Comparison of ENCODE assay signal across 7 cellular contexts in genomic region chr1:88973520-88974137, GRCh38. TPM values are rescaled to one million over a fixed set of nuclear protein-coding genes. Genes with fewer than 3 reads are reported as not detected.
DNase-seq lines count a peak whose midpoint lies in the region; ATAC-seq, FAIRE-seq and TF ChIP-seq lines count a peak whose summit lies in the region.

No MANE protein-coding gene starts in this region.

- TF ChIP-seq POLR2A in H54 (IDR thresholded peaks at IDR 0.05; ENCODE audit: low read depth, low read length) (no peak), spleen (IDR thresholded peaks at IDR 0.05) (no peak)

- no peak overlapping the region for H3K4me3 ChIP-seq in DND-41 (ENCODE audit: low read depth in 1 of 2, low read length in 2 of 2)
- no peak overlapping the region for H3K4me3 ChIP-seq in spleen

- H4K20me1 ChIP-seq in DND-41 (ENCODE audit: insufficient read depth, low read length), result peaks cover 6% of the 10 kb centered on the region

- peak; percentile 71 for FAIRE-seq in H54 (lab: Jason Lieb, UNC)

- no peaks in the 10 kb centered on the region for H3K27me3 ChIP-seq in DND-41 (ENCODE audit: insufficient read depth, low read length, poor library complexity)
- no peaks in the 10 kb centered on the region for H3K27me3 ChIP-seq in spleen (replicated peaks in 1 of 7)

- WGBS in spleen, 5 donors, result 32 to 42% (median 37%) methylated on average over 2 of the region's 2 CpGs

- DNase-seq in DND-41 (no peak), H54 (ENCODE audit: insufficient read length, low spot score) (no peak), SK-N-DZ (ENCODE audit: low spot score) (peak; percentile 26), fibroblast of the conjunctiva (ENCODE audit: low read depth) (peak; percentile 17), spleen (no peak)

- H3K4me1 ChIP-seq in DND-41 (ENCODE audit: insufficient read depth, low read length), result no peaks in the 10 kb centered on the region
- H3K4me1 ChIP-seq in spleen, result peaks cover 0 to 39% (median 13%) of the 10 kb centered on the region in 6 donors

- TF ChIP-seq CTCF in DND-41 (IDR thresholded peaks at IDR 0.05; ENCODE audit: borderline replicate concordance, extremely low read depth, low read length, poor library complexity, severe bottlenecking) (peak; percentile 71), spleen (IDR thresholded peaks at IDR 0.05 in 8 of 11, conservative IDR thresholded peaks at IDR 0.05 in 3 of 11) (peak in 10 of 11 experiments; percentile 23 to 72 (median 59))

- no peak overlapping the region for H3K9ac ChIP-seq in DND-41 (ENCODE audit: low read depth, low read length)

- intact Hi-C loops in spleen (cut with DNase I; ENCODE audit: low total_unique reads), result loop anchor here (10.0 kb wide), 1 partner anchor 481 kb away; no protein-coding TSS in a partner anchor

- peak; percentile 44; the same call in 2 of the 3 replicates for ATAC-seq in DND-41 (ENCODE audit: insufficient read depth, low read depth)
- no peak for ATAC-seq in GM21529 (IDR thresholded peaks at IDR 0.05; ENCODE audit: unreplicated experiment)
- ATAC-seq in GM21515 (IDR thresholded peaks at IDR 0.05; ENCODE audit: unreplicated experiment), result no peak

- H3K79me2 ChIP-seq in DND-41 (ENCODE audit: insufficient read depth, low read length), result peaks cover 70% of the 10 kb centered on the region

- H3K9me3 ChIP-seq in DND-41 (ENCODE audit: insufficient read depth, low read length, severe bottlenecking) (no peaks in the 10 kb centered on the region), spleen (peaks cover 0 to 5% (median 0%) of the 10 kb centered on the region in 8 donors)

- H2AFZ ChIP-seq in DND-41 (ENCODE audit: low read depth, low read length), result no peak overlapping the region

- H3K27ac ChIP-seq in DND-41 (ENCODE audit: low read length) (no peak overlapping the region), spleen (no peak overlapping the region)

- H3K36me3 ChIP-seq in DND-41 (ENCODE audit: insufficient read depth, low read length) (peaks cover 22% of the 10 kb centered on the region), spleen (peaks cover 0 to 38% (median 5%) of the 10 kb centered on the region in 6 donors)

- H3K4me2 ChIP-seq in DND-41 (ENCODE audit: insufficient read depth, low read length), result no peak overlapping the region

RNA-seq across cellular contexts. Expression of gene KYAT3, which starts 18.8 kb away (rescaled TPM):
- polyA plus RNA-seq in SK-N-DZ (2014; cell fraction: cytosol; rRNA removed), result 22.7 and 24.3 TPM in 2 replicates
- 21.3 and 23.1 TPM in 2 replicates for polyA plus RNA-seq in SK-N-DZ (2014; cell fraction: nucleus; rRNA removed)
- total RNA-seq in spleen, result 10 to 100 TPM; 25.3 to 30.7 (median 27.0) TPM
- 10 to 100 TPM; 19.3 to 21.4 (median 20.3) TPM for polyA plus RNA-seq in spleen

RNA-seq across cellular contexts. Expression of gene RBMXL1, which starts 18.8 kb away (rescaled TPM):
- polyA plus RNA-seq in SK-N-DZ (2014; cell fraction: cytosol; rRNA removed), result 11.6 and 13.9 TPM in 2 replicates
- polyA plus RNA-seq in SK-N-DZ (2014; cell fraction: nucleus; rRNA removed), result 7.5 and 8.2 TPM in 2 replicates
- total RNA-seq in spleen, result 10 to 100 TPM; 15.0 to 21.5 (median 19.3) TPM
- 1 to 10 TPM; 2.8 to 4.1 (median 3.0) TPM for polyA plus RNA-seq in spleen

RNA-seq across cellular contexts. Expression of gene GBP3, which starts 49.0 kb away (rescaled TPM):
- polyA plus RNA-seq in SK-N-DZ (2014; cell fraction: cytosol; rRNA removed), result not detected in 2 replicates
- polyA plus RNA-seq in SK-N-DZ (2014; cell fraction: nucleus; rRNA removed), result not detected in 2 replicates
- total RNA-seq in spleen, result 10 to 100 TPM; 22.4 to 54.7 (median 30.9) TPM
- polyA plus RNA-seq in spleen, result 10 to 100 TPM in 1 of 3 donors, 1 to 10 TPM in 2; 7.3 to 11.9 (median 7.7) TPM

Comparison
In these comparisons a context has a peak if more than half of its experiments do, and no peak if none do; other contexts are left out.
1. DNase-seq: peak in SK-N-DZ (single experiment) and fibroblast of the conjunctiva (single experiment); none in DND-41 (single experiment), H54 (single experiment) and spleen (single experiment).